In the genomic region with DNA sequence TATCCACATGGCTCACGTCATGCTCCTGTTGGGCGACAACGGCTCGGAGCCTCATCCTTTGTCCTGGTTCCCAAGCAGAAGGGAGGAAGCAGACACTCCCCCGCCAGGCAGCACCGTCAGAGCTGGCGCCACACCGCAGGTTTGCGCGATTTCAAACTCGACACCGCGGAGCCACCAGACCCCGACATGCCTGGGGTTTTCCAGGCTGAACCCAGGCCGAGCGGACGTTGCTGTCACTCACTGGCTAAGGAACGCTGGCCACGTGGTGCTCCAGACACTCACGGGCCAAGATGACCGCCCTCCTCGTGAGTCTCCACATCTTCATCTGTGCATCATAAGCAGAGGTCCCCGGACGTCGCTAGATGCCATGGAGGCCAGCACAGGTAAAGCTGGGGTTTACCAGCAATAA, we compare ENCODE assay signal across 18 cellular contexts. TPM values are rescaled to one million over a fixed set of nuclear protein-coding genes. Genes with fewer than 3 reads are reported as not detected.
A peak's percentile ranks its signal among the peaks of the same experiment; 100 is the strongest.
DNase-seq lines count a peak whose midpoint lies in the region; ATAC-seq, FAIRE-seq and TF ChIP-seq lines count a peak whose summit lies in the region.
"Had no signal": no experiment of that assay in that cellular context is flagged by ENCODE, and none has a peak within 500 bp of the region (broad histone marks: within the 10 kb centered on the region; RNA-seq: fewer than 3 reads in every experiment).

No MANE protein-coding gene starts in this region.

- CTCF ChIA-PET in WTC11 (lab: Charles Lee): no interaction called here

- in situ Hi-C loops in GM13976 (cut with MboI; ENCODE audit: low sequenced_read_pairs, unreplicated experiment): no loop called here

- no peak overlapping the region for H3K27ac Mint-ChIP-seq in activated T-cell treated with anti-CD3 and anti-CD28 coated beads, Interleukin-2, amount 50 U/mL, for 24 hours
- peak overlapping the region; percentile 45; the same call in 1 of the 2 replicates for H3K27ac Mint-ChIP-seq in WTC11

- no peaks in the 10 kb centered on the region for H3K9me3 Mint-ChIP-seq in activated T-cell treated with anti-CD3 and anti-CD28 coated beads, Interleukin-2, amount 50 U/mL, for 24 hours
- no peaks in the 10 kb centered on the region for H3K9me3 Mint-ChIP-seq in WTC11

- intact Hi-C loops in posterior vena cava (cut with DNase I): no loop called here

- TF ChIP-seq CTCF in WTC11 (IDR thresholded peaks at IDR 0.05) (no peak), GM13976 (IDR thresholded peaks at IDR 0.05; ENCODE audit: borderline replicate concordance, control extremely low read depth, extremely low read depth, insufficient read depth, missing control alignments) (no peak)

- no peak for ATAC-seq in WTC11
- no peak for ATAC-seq in HG02870 (IDR thresholded peaks at IDR 0.05; ENCODE audit: unreplicated experiment)

- POLR2A ChIA-PET in WTC11 (lab: Charles Lee): no interaction called here

- no peaks in the 10 kb centered on the region for H3K4me1 Mint-ChIP-seq in activated T-cell treated with anti-CD3 and anti-CD28 coated beads, Interleukin-2, amount 50 U/mL, for 24 hours (ENCODE audit: low read depth)
- no peaks in the 10 kb centered on the region for H3K4me1 Mint-ChIP-seq in WTC11

- peaks cover 27% of the 10 kb centered on the region for H3K36me3 Mint-ChIP-seq in activated T-cell treated with anti-CD3 and anti-CD28 coated beads, Interleukin-2, amount 50 U/mL, for 24 hours (ENCODE audit: low read depth)
- peaks cover 22% of the 10 kb centered on the region for H3K36me3 Mint-ChIP-seq in WTC11

- FAIRE-seq in urothelium cell line (lab: Jason Lieb, UNC): no peak
- FAIRE-seq: D721Med had no signal

- H3K27me3 Mint-ChIP-seq in activated T-cell treated with anti-CD3 and anti-CD28 coated beads, Interleukin-2, amount 50 U/mL, for 24 hours: no peaks in the 10 kb centered on the region
- no peaks in the 10 kb centered on the region for H3K27me3 Mint-ChIP-seq in WTC11 (ENCODE audit: low read depth)

- DNase-seq in activated T-cell treated with anti-CD3 and anti-CD28 coated beads, Interleukin-2, amount 50 U/mL, for 24 hours: peak; percentile 14
- no peak for DNase-seq in activated T-cell treated with anti-CD3 and anti-CD28 coated beads, Interleukin-2, amount 50 U/mL, for 48 hours
- no peak for DNase-seq in WTC11 (ENCODE audit: low spot score)
- peak; percentile 37 for DNase-seq in islet precursor cell
- peak; percentile 66 for DNase-seq in posterior vena cava (ENCODE audit: low spot score)
- DNase-seq in GM13976 (ENCODE audit: low spot score): no peak
- no peak for DNase-seq in urothelium cell line (ENCODE audit: low spot score)
- DNase-seq: AML-193, NCI-H1105 treated with DMSO at 0.1 percent for 48 hours, NCI-H1694, NCI-H2107, NCI-H2227 treated with DMSO at 0.1 percent for 48 hours, NCI-H524, NCI-H82, OCI-M1, SHP77 had no signal

- H3K4me3 Mint-ChIP-seq in activated T-cell treated with anti-CD3 and anti-CD28 coated beads, Interleukin-2, amount 50 U/mL, for 24 hours: no peak overlapping the region
- no peak overlapping the region for H3K4me3 Mint-ChIP-seq in WTC11

TF ChIP-seq in WTC11, 78 proteins besides CTCF, POLR2A, EP300 and RAD21:
- TF ChIP-seq RELA (CRISPR knock-in tag; IDR thresholded peaks at IDR 0.05; ENCODE audit: borderline replicate concordance) (no peak), FOXP4 (CRISPR knock-in tag; IDR thresholded peaks at IDR 0.05) (no peak), MLX (CRISPR knock-in tag; IDR thresholded peaks at IDR 0.05) (no peak), ZSCAN18 (CRISPR knock-in tag; IDR thresholded peaks at IDR 0.05) (no peak), EMX1 (CRISPR knock-in tag; IDR thresholded peaks at IDR 0.05) (no peak), SMAD4 (CRISPR knock-in tag; IDR thresholded peaks at IDR 0.05) (no peak), FOXP1 (CRISPR knock-in tag; IDR thresholded peaks at IDR 0.05; ENCODE audit: borderline replicate concordance) (no peak), SMAD3 (CRISPR knock-in tag; IDR thresholded peaks at IDR 0.05; ENCODE audit: borderline replicate concordance) (no peak), NFYB (CRISPR knock-in tag; conservative IDR thresholded peaks at IDR 0.05; ENCODE audit: low read depth) (no peak), NFE2L1 (CRISPR knock-in tag; IDR thresholded peaks at IDR 0.05) (no peak), GABPB1 (CRISPR knock-in tag; IDR thresholded peaks at IDR 0.05) (no peak)
- TF ChIP-seq, protein P1, sequence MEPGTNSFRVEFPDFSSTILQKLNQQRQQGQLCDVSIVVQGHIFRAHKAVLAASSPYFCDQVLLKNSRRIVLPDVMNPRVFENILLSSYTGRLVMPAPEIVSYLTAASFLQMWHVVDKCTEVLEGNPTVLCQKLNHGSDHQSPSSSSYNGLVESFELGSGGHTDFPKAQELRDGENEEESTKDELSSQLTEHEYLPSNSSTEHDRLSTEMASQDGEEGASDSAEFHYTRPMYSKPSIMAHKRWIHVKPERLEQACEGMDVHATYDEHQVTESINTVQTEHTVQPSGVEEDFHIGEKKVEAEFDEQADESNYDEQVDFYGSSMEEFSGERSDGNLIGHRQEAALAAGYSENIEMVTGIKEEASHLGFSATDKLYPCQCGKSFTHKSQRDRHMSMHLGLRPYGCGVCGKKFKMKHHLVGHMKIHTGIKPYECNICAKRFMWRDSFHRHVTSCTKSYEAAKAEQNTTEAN (CRISPR knock-in tag; IDR thresholded peaks at IDR 0.05): no peak

RNA-seq across cellular contexts. Expression of gene TERT, which starts 9.0 kb away (rescaled TPM):
- total RNA-seq in WTC11 (2021) (40.4 to 42.9 TPM (median 40.5 TPM) in 3 replicates), posterior vena cava (under 1 TPM in 1 of 2 donors, not detected in 1; 0.14 TPM)

RNA-seq across cellular contexts. Expression of gene CLPTM1L, which starts 59.0 kb away (rescaled TPM):
- 73.4 to 92.8 TPM (median 73.8 TPM) in 3 replicates for total RNA-seq in WTC11 (2021)
- total RNA-seq in posterior vena cava: 10 to 100 TPM; 56.5 to 65.9 TPM

Comparison
In these comparisons a context has a peak if more than half of its experiments do, and no peak if none do; other contexts are left out.
1. DNase-seq: peak in activated T-cell treated with anti-CD3 and anti-CD28 coated beads, Interleukin-2, amount 50 U/mL, for 24 hours (single experiment), islet precursor cell (single experiment) and posterior vena cava (single experiment); none in activated T-cell treated with anti-CD3 and anti-CD28 coated beads, Interleukin-2, amount 50 U/mL, for 48 hours (0 of 2), WTC11 (single experiment), GM13976 (single experiment) and urothelium cell line (single experiment).
2. RNA of gene TERT, which starts 9.0 kb away (total RNA-seq): 40.4 to 42.9 TPM in WTC11; 0.14 TPM in posterior vena cava; every median in the first group is over 10 times any median in the second.